In genomic region chr1:39026947-39027507, GRCh38 we compare ENCODE assay signal across 8 cellular contexts. TPM values are rescaled to one million over a fixed set of nuclear protein-coding genes. Genes with fewer than 3 reads are reported as not detected.
DNase-seq lines count a peak whose midpoint lies in the region; ATAC-seq, FAIRE-seq and TF ChIP-seq lines count a peak whose summit lies in the region.

No MANE protein-coding gene starts in this region.

- peak overlapping the region; percentile 73 for H3K4me2 ChIP-seq in OCI-LY1 (ENCODE audit: low read length)
- H3K4me2 ChIP-seq in neuronal stem cell (ENCODE audit: insufficient read depth, low read length, poor library complexity, severe bottlenecking): peak overlapping the region; percentile 45

- no peak overlapping the region for H3K4ac ChIP-seq in neuronal stem cell (ENCODE audit: low read length)

- H3K4me1 ChIP-seq in CD4-positive, alpha-beta memory T cell (ENCODE audit: insufficient read depth, low read length): peaks cover 31% of the 10 kb centered on the region
- H3K4me1 ChIP-seq in OCI-LY1 (ENCODE audit: insufficient read depth, low read length, severe bottlenecking) (peaks cover 12% of the 10 kb centered on the region), neuronal stem cell (ENCODE audit: control insufficient read depth in 2 of 2, insufficient read depth in 1 of 2, low read depth in 1 of 2, low read length in 2 of 2) (peaks cover 3 to 5% of the 10 kb centered on the region in 2 donors)

- H3K4me3 Mint-ChIP-seq in CD4-positive, alpha-beta memory T cell: peak overlapping the region; percentile 94 to 100 (median 97)
- H3K4me3 Mint-ChIP-seq in endothelial cell (ENCODE audit: unreplicated experiment): peak overlapping the region; percentile 95

- no peaks in the 10 kb centered on the region for H4K20me1 ChIP-seq in OCI-LY1 (ENCODE audit: insufficient read depth, low read length)

- H2BK120ac ChIP-seq in neuronal stem cell (ENCODE audit: low read depth, low read length): no peak overlapping the region

- no peak overlapping the region for H2BK5ac ChIP-seq in neuronal stem cell (ENCODE audit: low read length)

- no peaks in the 10 kb centered on the region for H3K9me3 ChIP-seq in CD4-positive, alpha-beta memory T cell (ENCODE audit: control insufficient read depth in 1 of 2, low read length in 2 of 2)
- H3K9me3 ChIP-seq in OCI-LY1 (ENCODE audit: low read length): no peaks in the 10 kb centered on the region
- peaks cover 0 to 2% of the 10 kb centered on the region in 2 donors for H3K9me3 ChIP-seq in neuronal stem cell (replicated peaks in 1 of 2; ENCODE audit: control insufficient read depth in 2 of 2, insufficient read depth in 1 of 2, low read depth in 1 of 2, low read length in 2 of 2)

- no peak overlapping the region for H3K23ac ChIP-seq in neuronal stem cell (ENCODE audit: low read depth, low read length, poor library complexity)

- peak overlapping the region; percentile 86 for H3K27ac ChIP-seq in CD4-positive, alpha-beta memory T cell (ENCODE audit: low read depth, low read length)
- peak overlapping the region; percentile 41 for H3K27ac ChIP-seq in OCI-LY1 (ENCODE audit: low read depth, low read length, poor library complexity, severe bottlenecking)
- no peak overlapping the region for H3K27ac ChIP-seq in neuronal stem cell (replicated peaks; ENCODE audit: low read length)

- no peak for FAIRE-seq in frontal cortex (lab: Jason Lieb, UNC)

- H3K9me2 ChIP-seq in OCI-LY1 (ENCODE audit: low read depth, low read length): no peaks in the 10 kb centered on the region

- H3K79me2 ChIP-seq in OCI-LY1 (ENCODE audit: insufficient read depth, low read length): peaks cover 10% of the 10 kb centered on the region

- no peak overlapping the region for H2AK5ac ChIP-seq in neuronal stem cell (ENCODE audit: low read depth, low read length)

- no peak overlapping the region for H2BK12ac ChIP-seq in neuronal stem cell (ENCODE audit: low read length)

- POLR2A ChIA-PET in CD4-positive, alpha-beta memory T cell (lab: Charles Lee; ENCODE audit: partially characterized antibody): interaction anchor here (0.6 to 3.5 kb wide), 21 partner anchors 8 to 1015 kb away, joined by 3 to 26 read pairs (median 5); partner anchors contain the start of genes MYCBP and RRAGC

- TF ChIP-seq CTCF in OCI-LY1 (IDR thresholded peaks at IDR 0.05; ENCODE audit: low read length) (no peak), endothelial cell (IDR thresholded peaks at IDR 0.05; ENCODE audit: unreplicated experiment) (no peak)

- no peaks in the 10 kb centered on the region for H3K27me3 Mint-ChIP-seq in CD4-positive, alpha-beta memory T cell
- peaks cover 11% of the 10 kb centered on the region for H3K27me3 Mint-ChIP-seq in endothelial cell (ENCODE audit: unreplicated experiment)

- WGBS in neuronal stem cell (ENCODE audit: extremely low coverage in 2 of 2, insufficient read length in 2 of 2, insufficient replicate concordance in 1 of 2), 2 donors: no CpG with 5 or more reads among the region's 26 CpGs

- H4K91ac ChIP-seq in neuronal stem cell (ENCODE audit: low read depth, low read length, poor library complexity): no peak overlapping the region

- no peaks in the 10 kb centered on the region for H3F3A ChIP-seq in OCI-LY1 (ENCODE audit: insufficient read depth, low read length)

- peaks cover 2% of the 10 kb centered on the region for H3K79me1 ChIP-seq in neuronal stem cell (ENCODE audit: low read depth, low read length)

- no peaks in the 10 kb centered on the region for H3K27me3 ChIP-seq in CD4-positive, alpha-beta memory T cell (ENCODE audit: insufficient read depth, low read length)
- H3K27me3 ChIP-seq in OCI-LY1 (ENCODE audit: insufficient read depth, low read length) (no peaks in the 10 kb centered on the region), neuronal stem cell (ENCODE audit: control insufficient read depth in 3 of 3, insufficient read depth in 3 of 3, low read depth in 1 of 3, low read length in 3 of 3) (no peaks in the 10 kb centered on the region)

- peak overlapping the region; percentile 95 to 99 (median 97) for H3K27ac Mint-ChIP-seq in CD4-positive, alpha-beta memory T cell
- peak overlapping the region; percentile 98 for H3K27ac Mint-ChIP-seq in endothelial cell (ENCODE audit: unreplicated experiment)

- H2AFZ ChIP-seq in OCI-LY1 (ENCODE audit: low read length): no peak overlapping the region
- peak overlapping the region; percentile 81 for H2AFZ ChIP-seq in neuronal stem cell (ENCODE audit: low read length)

- peaks cover 23 to 51% (median 38%) of the 10 kb centered on the region in 4 donors for H3K4me1 Mint-ChIP-seq in CD4-positive, alpha-beta memory T cell
- H3K4me1 Mint-ChIP-seq in endothelial cell (ENCODE audit: unreplicated experiment): peaks cover 14% of the 10 kb centered on the region

- H3K9ac ChIP-seq in OCI-LY1 (ENCODE audit: low read length) (peak overlapping the region; percentile 80), neuronal stem cell (ENCODE audit: low read depth, low read length, poor library complexity) (peak overlapping the region; percentile 71)

- H3K36me3 Mint-ChIP-seq in CD4-positive, alpha-beta memory T cell: peaks cover 18 to 31% of the 10 kb centered on the region in 2 donors
- peaks cover 18% of the 10 kb centered on the region for H3K36me3 Mint-ChIP-seq in endothelial cell (ENCODE audit: low read depth, unreplicated experiment)

- no peaks in the 10 kb centered on the region for H3K9me3 Mint-ChIP-seq in CD4-positive, alpha-beta memory T cell
- H3K9me3 Mint-ChIP-seq in endothelial cell (ENCODE audit: unreplicated experiment): no peaks in the 10 kb centered on the region

- no peak overlapping the region for H4K8ac ChIP-seq in neuronal stem cell (ENCODE audit: low read depth, low read length)

- H3K18ac ChIP-seq in neuronal stem cell (ENCODE audit: low read length): no peak overlapping the region

- intact Hi-C loops in CD4-positive, alpha-beta memory T cell (cut with micrococcal nuclease): loop anchor here (1.0 to 5.0 kb wide), 6 partner anchors 16 to 168 kb away; partner anchors contain the start of genes AKIRIN1, MYCBP and RRAGC

- CTCF ChIA-PET in CD4-positive, alpha-beta memory T cell (lab: Charles Lee; ENCODE audit: partially characterized antibody): interaction anchor here (0.9 to 1.5 kb wide), 11 partner anchors 8 to 168 kb away, joined by 3 to 5 read pairs (median 4); partner anchors contain the start of genes AKIRIN1, MYCBP and RRAGC

- H2BK15ac ChIP-seq in neuronal stem cell (ENCODE audit: low read length): no peak overlapping the region

- H3K14ac ChIP-seq in neuronal stem cell (ENCODE audit: low read length): no peak overlapping the region

- DNase-seq in CD4-positive, alpha-beta memory T cell: no peak
- DNase-seq in endothelial cell (ENCODE audit: low spot score) (no peak), neuronal stem cell (ENCODE audit: low spot score) (no peak), hypothalamus (lab: John Stamatoyannopoulos, UW) (no peak), frontal cortex (ENCODE audit: low spot score in 2 of 2) (no peak), middle frontal gyrus (ENCODE audit: extremely low spot score, low spot score) (no peak)

- ATAC-seq in GM21367 (IDR thresholded peaks at IDR 0.05; ENCODE audit: unreplicated experiment): no peak

- H3K36me3 ChIP-seq in CD4-positive, alpha-beta memory T cell (ENCODE audit: insufficient read depth, low read length): peaks cover 16% of the 10 kb centered on the region
- peaks cover 34% of the 10 kb centered on the region for H3K36me3 ChIP-seq in OCI-LY1 (ENCODE audit: insufficient read depth, low read length)
- H3K36me3 ChIP-seq in neuronal stem cell (replicated peaks in 1 of 2; ENCODE audit: control insufficient read depth in 2 of 2, insufficient read depth in 2 of 2, low read length in 2 of 2): peaks cover 14 to 37% of the 10 kb centered on the region in 2 donors

- peak overlapping the region; percentile 88 to 93 for H3K4me3 ChIP-seq in CD4-positive, alpha-beta memory T cell (ENCODE audit: low read length in 2 of 2)
- H3K4me3 ChIP-seq in OCI-LY1 (ENCODE audit: low read depth, low read length, poor library complexity, severe bottlenecking) (peak overlapping the region; percentile 74), neuronal stem cell (ENCODE audit: low read length in 2 of 2) (peak overlapping the region; percentile 62 to 90)

RNA-seq across cellular contexts. Expression of gene NDUFS5, which starts 0.9 kb away (rescaled TPM):
- total RNA-seq in CD4-positive, alpha-beta memory T cell: 100 to 1,000 TPM; 122 to 125 TPM
- 100 to 1,000 TPM; 616 to 665 TPM for polyA plus RNA-seq in CD4-positive, alpha-beta memory T cell
- total RNA-seq in endothelial cell (ENCODE audit: unreplicated experiment): 200 TPM
- 675 TPM for polyA plus RNA-seq in neuronal stem cell (2013, experiment 1 of 2)
- 677 TPM for polyA plus RNA-seq in neuronal stem cell (2013, experiment 2 of 2)
- 337 TPM for total RNA-seq in frontal cortex

RNA-seq across cellular contexts. Expression of gene AKIRIN1, which starts 36.0 kb away (rescaled TPM):
- 10 to 100 TPM; 79.6 to 84.9 TPM for total RNA-seq in CD4-positive, alpha-beta memory T cell
- polyA plus RNA-seq in CD4-positive, alpha-beta memory T cell: 100 to 1,000 TPM; 129 to 131 TPM
- total RNA-seq in endothelial cell (ENCODE audit: unreplicated experiment) (81.3 TPM), frontal cortex (55.0 TPM)
- polyA plus RNA-seq in neuronal stem cell (2013, experiment 1 of 2): 106 TPM
- polyA plus RNA-seq in neuronal stem cell (2013, experiment 2 of 2): 110 TPM
